In genomic region chr6:157107915-157108651, GRCh38 we compare ENCODE assay signal across 9 cellular contexts.
DNase-seq lines count a peak whose midpoint lies in the region; ATAC-seq and TF ChIP-seq lines count a peak whose summit lies in the region.
"Had no signal": no experiment of that assay in that cellular context is flagged by ENCODE, and none has a peak within 500 bp of the region (broad histone marks: within the 10 kb centered on the region; RNA-seq: fewer than 3 reads in every experiment).

No MANE protein-coding gene starts in this region.

- TF ChIP-seq CTCF in hepatocyte (IDR thresholded peaks at IDR 0.05; ENCODE audit: poor library complexity): no peak

- peak; percentile 92 to 93 for ATAC-seq in activated T-cell treated with anti-CD3 and anti-CD28 coated beads, Interleukin-2, amount 50 U/mL, for 72 hours (replicated peaks in 1 of 2)
- ATAC-seq in HG03196 (IDR thresholded peaks at IDR 0.05; ENCODE audit: unreplicated experiment): no peak

- peak overlapping the region in 1 of 2 donors; percentile 57 for H3K9ac ChIP-seq in stomach smooth muscle (ENCODE audit: low read length in 2 of 2)

- H3K9me2 ChIP-seq in hepatocyte (replicated peaks; ENCODE audit: insufficient read depth): no peaks in the 10 kb centered on the region

- no peaks in the 10 kb centered on the region for H3K9me3 Mint-ChIP-seq in activated T-cell treated with anti-CD3 and anti-CD28 coated beads, Interleukin-2, amount 50 U/mL, for 72 hours

- no peaks in the 10 kb centered on the region for H3K27me3 Mint-ChIP-seq in activated T-cell treated with anti-CD3 and anti-CD28 coated beads, Interleukin-2, amount 50 U/mL, for 72 hours (ENCODE audit: low read depth)

- peaks cover 14% of the 10 kb centered on the region for H3K4me1 ChIP-seq in hepatocyte (ENCODE audit: insufficient read depth)
- peaks cover 6% of the 10 kb centered on the region for H3K4me1 ChIP-seq in stomach smooth muscle (ENCODE audit: control insufficient read depth, insufficient read depth, low read length)

- H3K36me3 ChIP-seq in hepatocyte (replicated peaks; ENCODE audit: insufficient read depth, low read depth) (no peaks in the 10 kb centered on the region), stomach smooth muscle (ENCODE audit: control insufficient read depth in 2 of 2, insufficient read depth in 2 of 2, low read length in 2 of 2) (peaks cover 0 to 3% of the 10 kb centered on the region in 2 donors)

- 30% methylated on average over 6 of the region's 6 CpGs for WGBS in hepatocyte (ENCODE audit: low lambda C conversion rate, missing lambda C conversion rate)

- H3K4me3 ChIP-seq in hepatocyte: no peak overlapping the region
- H3K4me3 ChIP-seq in stomach smooth muscle (ENCODE audit: low read length in 2 of 2): peak overlapping the region in 1 of 2 donors; percentile 5

- H3K27me3 ChIP-seq in hepatocyte: no peaks in the 10 kb centered on the region
- no peaks in the 10 kb centered on the region for H3K27me3 ChIP-seq in stomach smooth muscle (ENCODE audit: control insufficient read depth in 1 of 2, insufficient read depth in 2 of 2, low read length in 2 of 2)

- H3K36me3 Mint-ChIP-seq in activated T-cell treated with anti-CD3 and anti-CD28 coated beads, Interleukin-2, amount 50 U/mL, for 72 hours (ENCODE audit: insufficient read depth in 2 of 2): peaks cover 6 to 9% of the 10 kb centered on the region in 2 donors

- peaks cover 30% of the 10 kb centered on the region for H3K79me2 ChIP-seq in hepatocyte

- H3K27ac ChIP-seq in hepatocyte: peak overlapping the region; percentile 74
- peak overlapping the region; percentile 69 for H3K27ac ChIP-seq in stomach smooth muscle (ENCODE audit: low read length)

- H2AFZ ChIP-seq in hepatocyte: no peak overlapping the region

- peak overlapping the region; percentile 66 for H3K27ac Mint-ChIP-seq in activated T-cell treated with anti-CD3 and anti-CD28 coated beads, Interleukin-2, amount 50 U/mL, for 72 hours

- H3K9me3 ChIP-seq in hepatocyte (ENCODE audit: low read depth): no peaks in the 10 kb centered on the region
- no peaks in the 10 kb centered on the region for H3K9me3 ChIP-seq in stomach smooth muscle (ENCODE audit: control insufficient read depth in 2 of 2, low read length in 2 of 2)

- H3K4me3 Mint-ChIP-seq in activated T-cell treated with anti-CD3 and anti-CD28 coated beads, Interleukin-2, amount 50 U/mL, for 72 hours: peak overlapping the region; percentile 67 to 77

- H4K20me1 ChIP-seq in hepatocyte (ENCODE audit: insufficient read depth, poor library complexity, severe bottlenecking): peaks cover 4% of the 10 kb centered on the region

- H3K4me1 Mint-ChIP-seq in activated T-cell treated with anti-CD3 and anti-CD28 coated beads, Interleukin-2, amount 50 U/mL, for 72 hours (ENCODE audit: low read depth): peaks cover 51% of the 10 kb centered on the region

- peak overlapping the region; percentile 55 for H3K4me2 ChIP-seq in hepatocyte

- DNase-seq in activated T-cell treated with anti-CD3 and anti-CD28 coated beads for 24 hours (ENCODE audit: low read depth): peak; percentile 4
- DNase-seq in activated T-cell treated with anti-CD3 and anti-CD28 coated beads for 4 hours: no peak
- DNase-seq in activated T-cell treated with anti-CD3 and anti-CD28 coated beads, Interleukin-2, amount 50 U/mL, for 72 hours: peak; percentile 25 to 38
- DNase-seq in hepatocyte (ENCODE audit: low spot score): peak; percentile 59
- no peak for DNase-seq in C1 segment of cervical spinal cord (lab: John Stamatoyannopoulos, UW)
- no peak for DNase-seq in 8988T
- DNase-seq: DND-41 had no signal

Comparison
In these comparisons a context has a peak if more than half of its experiments do, and no peak if none do; other contexts are left out.
1. DNase-seq: peak in activated T-cell treated with anti-CD3 and anti-CD28 coated beads for 24 hours (single experiment), activated T-cell treated with anti-CD3 and anti-CD28 coated beads, Interleukin-2, amount 50 U/mL, for 72 hours (2 of 2) and hepatocyte (single experiment); none in activated T-cell treated with anti-CD3 and anti-CD28 coated beads for 4 hours (single experiment), C1 segment of cervical spinal cord (0 of 14) and 8988T (single experiment).